In the genomic region with DNA sequence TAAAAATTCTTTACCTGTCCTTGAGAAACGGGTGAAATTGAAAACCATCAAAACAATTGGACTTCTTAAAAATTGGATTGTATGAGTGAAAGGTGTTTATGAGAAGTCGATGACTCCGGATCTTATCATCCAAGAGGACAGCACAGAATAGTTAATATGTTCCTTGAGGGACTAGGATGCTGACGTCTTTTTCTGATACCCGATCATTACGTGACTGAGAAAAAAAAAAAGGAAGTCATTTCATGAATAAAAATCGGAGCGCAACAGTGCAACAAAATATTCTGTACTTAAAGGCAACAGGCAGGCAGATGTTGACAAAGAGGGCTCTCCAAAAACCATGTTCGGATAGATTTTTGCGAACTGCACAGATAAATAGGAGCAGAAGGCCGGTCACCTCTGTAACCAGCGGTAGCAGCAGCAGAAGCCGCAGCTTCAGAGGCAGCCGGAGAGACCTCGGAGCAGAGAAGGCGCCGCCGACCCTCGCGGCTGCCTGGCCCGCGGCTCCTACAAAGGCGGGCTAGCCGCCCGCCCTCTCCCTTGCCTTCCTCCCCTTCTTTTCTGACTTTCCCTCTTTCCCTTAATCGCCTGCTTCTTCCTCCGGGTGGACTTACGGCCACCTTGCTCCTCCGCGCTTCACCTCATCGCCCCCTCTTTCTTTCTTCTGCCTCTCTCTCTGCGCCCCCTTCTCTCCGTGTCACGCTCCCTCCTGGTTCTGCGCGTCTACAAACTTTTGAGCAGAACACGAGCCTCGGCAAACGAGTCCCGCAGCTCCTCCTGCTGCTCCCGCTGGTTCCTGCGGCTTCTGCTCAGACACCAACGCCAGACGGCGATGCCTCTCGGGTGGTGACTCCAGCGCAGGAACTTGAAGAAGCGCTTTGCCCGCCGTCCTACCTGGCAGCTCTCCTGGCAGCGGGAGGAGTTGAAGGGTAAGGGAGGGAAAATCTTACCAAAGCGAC, we compare ENCODE assay signal across 10 cellular contexts. TPM values are rescaled to one million over a fixed set of nuclear protein-coding genes. Genes with fewer than 3 reads are reported as not detected.
DNase-seq lines count a peak whose midpoint lies in the region; ATAC-seq and TF ChIP-seq lines count a peak whose summit lies in the region.
"Had no signal": no experiment of that assay in that cellular context is flagged by ENCODE, and none has a peak within 500 bp of the region (broad histone marks: within the 10 kb centered on the region; RNA-seq: fewer than 3 reads in every experiment).

A gene (plus strand): TSS at position 737 of the 956 bp plus-strand sequence. CDS start 516 bp downstream, outside the sequence.

- H3K4me1 ChIP-seq in smooth muscle cell (ENCODE audit: low read depth): peaks cover 28% of the 10 kb centered on the region

- TF ChIP-seq CTCF in choroid plexus epithelial cell (conservative IDR thresholded peaks at IDR 0.05; ENCODE audit: low read depth, low read length): peak; percentile 24
- TF ChIP-seq CTCF in smooth muscle cell (IDR thresholded peaks at IDR 0.05; ENCODE audit: borderline replicate concordance, insufficient read depth, poor library complexity, severe bottlenecking): no peak

- H3K36me3 ChIP-seq in smooth muscle cell (ENCODE audit: low read depth): no peaks in the 10 kb centered on the region
- H3K36me3 ChIP-seq: BLaER1 had no signal

- H3K27ac Mint-ChIP-seq in activated CD4-positive, alpha-beta T cell treated with anti-CD3 and anti-CD28 coated beads, Interleukin-2, amount 10 ng/mL, durations not matched to agents 24 days and 14 days: peak within 1 kb of the TSS; percentile 44

- H3K36me3 Mint-ChIP-seq in activated CD4-positive, alpha-beta T cell treated with anti-CD3 and anti-CD28 coated beads, Interleukin-2, amount 10 ng/mL, durations not matched to agents 24 days and 14 days (ENCODE audit: low read depth): peaks cover 8% of the 10 kb centered on the region

- H3K27me3 ChIP-seq in smooth muscle cell (ENCODE audit: low read depth): peaks cover 98% of the 10 kb centered on the region
- H3K27me3 ChIP-seq: BLaER1 had no signal

- no peaks in the 10 kb centered on the region for H3K9me3 ChIP-seq in smooth muscle cell (replicated peaks; ENCODE audit: low read depth)

- no peak within 1 kb of the TSS for H2AFZ ChIP-seq in smooth muscle cell (ENCODE audit: low read depth)

- H4K20me1 ChIP-seq in smooth muscle cell (ENCODE audit: low read depth): no peaks in the 10 kb centered on the region
- H4K20me1 ChIP-seq: BLaER1 had no signal

- 12% methylated on average over 44 of the region's 52 CpGs for WGBS in smooth muscle cell (ENCODE audit: low lambda C conversion rate)

- no peak within 1 kb of the TSS for H3K4me3 ChIP-seq in choroid plexus epithelial cell (ENCODE audit: low read depth, low read length)
- H3K4me3 ChIP-seq in smooth muscle cell: no peak within 1 kb of the TSS
- H3K4me3 ChIP-seq: BLaER1 had no signal

- no peak within 1 kb of the TSS for H3K4me3 Mint-ChIP-seq in activated CD4-positive, alpha-beta T cell treated with anti-CD3 and anti-CD28 coated beads, Interleukin-2, amount 10 ng/mL, durations not matched to agents 24 days and 14 days

- intact Hi-C loops in activated CD4-positive, alpha-beta T cell treated with anti-CD3 and anti-CD28 coated beads, Interleukin-2, amount 10 ng/mL, durations not matched to agents 24 days and 14 days (cut with micrococcal nuclease): loop anchor here (5.0 kb wide), 1 partner anchor 407 kb away; no protein-coding TSS in a partner anchor
- intact Hi-C loops in posterior cingulate gyrus (cut with DNase I): no loop called here

- H3K4me2 ChIP-seq in smooth muscle cell: no peak within 1 kb of the TSS
- H3K4me2 ChIP-seq: BLaER1 had no signal

- ATAC-seq in HG02981 (IDR thresholded peaks at IDR 0.05; ENCODE audit: unreplicated experiment) (no peak), GM18867 (IDR thresholded peaks at IDR 0.05; ENCODE audit: unreplicated experiment) (no peak)

- H3K27ac ChIP-seq in smooth muscle cell (ENCODE audit: low read depth): no peak within 1 kb of the TSS
- H3K27ac ChIP-seq: BLaER1 had no signal

- H3K27me3 Mint-ChIP-seq in activated CD4-positive, alpha-beta T cell treated with anti-CD3 and anti-CD28 coated beads, Interleukin-2, amount 10 ng/mL, durations not matched to agents 24 days and 14 days: peaks cover 67% of the 10 kb centered on the region

- H3K9me3 Mint-ChIP-seq in activated CD4-positive, alpha-beta T cell treated with anti-CD3 and anti-CD28 coated beads, Interleukin-2, amount 10 ng/mL, durations not matched to agents 24 days and 14 days: peaks cover 23% of the 10 kb centered on the region

- H3F3A ChIP-seq in smooth muscle cell (ENCODE audit: low read depth): no peaks in the 10 kb centered on the region

- peaks cover 9% of the 10 kb centered on the region for H3K4me1 Mint-ChIP-seq in activated CD4-positive, alpha-beta T cell treated with anti-CD3 and anti-CD28 coated beads, Interleukin-2, amount 10 ng/mL, durations not matched to agents 24 days and 14 days

- no peak within 1 kb of the TSS for H3K9ac ChIP-seq in smooth muscle cell (ENCODE audit: low read depth)
- H3K9ac ChIP-seq: BLaER1 had no signal

- peak; percentile 56 for DNase-seq in activated CD4-positive, alpha-beta T cell treated with anti-CD3 and anti-CD28 coated beads, Interleukin-2, amount 10 ng/mL, durations not matched to agents 24 days and 14 days
- DNase-seq in activated CD4-positive, alpha-beta T cell treated with anti-CD3 and anti-CD28 coated beads, Interleukin-2, amount 50 U/mL, for 1 hour: no peak
- DNase-seq in NCI-H2227 (lab: John Stamatoyannopoulos, UW; ENCODE audit: unreplicated experiment): peak; percentile 3
- DNase-seq in choroid plexus epithelial cell (ENCODE audit: low read depth): peak; percentile 19
- DNase-seq in posterior cingulate gyrus: peak in 8 of 10 donors; percentile 13 to 88 (median 48)
- no peak for DNase-seq in smooth muscle cell (lab: John Stamatoyannopoulos, UW; ENCODE audit: unreplicated experiment)

- no peaks in the 10 kb centered on the region for H3K79me2 ChIP-seq in smooth muscle cell (ENCODE audit: low read depth)

RNA-seq across cellular contexts. Expression of the gene that starts here (rescaled TPM):
- total RNA-seq in activated CD4-positive, alpha-beta T cell treated with anti-CD3 and anti-CD28 coated beads, Interleukin-2, amount 10 ng/mL, durations not matched to agents 24 days and 14 days: not detected in 2 replicates
- not detected in 2 replicates for total RNA-seq in smooth muscle cell
- polyA plus RNA-seq in smooth muscle cell: not detected in 2 replicates
- total RNA-seq: mononuclear cell had no signal

Comparison
In these comparisons a context has a peak if more than half of its experiments do, and no peak if none do; other contexts are left out.
1. Peak in DNase-seq in activated CD4-positive, alpha-beta T cell treated with anti-CD3 and anti-CD28 coated beads, Interleukin-2, amount 10 ng/mL, durations not matched to agents 24 days and 14 days; RNA of the gene not detected or under 1 TPM.
2. DNase-seq: peak in NCI-H2227 (single experiment), choroid plexus epithelial cell (single experiment) and posterior cingulate gyrus (8 of 10); none in activated CD4-positive, alpha-beta T cell treated with anti-CD3 and anti-CD28 coated beads, Interleukin-2, amount 50 U/mL, for 1 hour (single experiment) and smooth muscle cell (single experiment).